10 cellular contexts compared by ENCODE assay signal in genomic region chr21:43731891-43732711, GRCh38. TPM values are rescaled to one million over a fixed set of nuclear protein-coding genes. Genes with fewer than 3 reads are reported as not detected.
DNase-seq lines count a peak whose midpoint lies in the region; ATAC-seq and TF ChIP-seq lines count a peak whose summit lies in the region.
"Had no signal": no experiment of that assay in that cellular context is flagged by ENCODE, and none has a peak within 500 bp of the region (broad histone marks: within the 10 kb centered on the region; RNA-seq: fewer than 3 reads in every experiment).

No MANE protein-coding gene starts in this region.

- no peak for ATAC-seq in central memory CD8-positive, alpha-beta T cell (replicated peaks; ENCODE audit: extremely low read depth, poor library complexity, severe bottlenecking)

- no peak for TF ChIP-seq POLR2A in transverse colon (IDR thresholded peaks at IDR 0.05)

- peak overlapping the region; percentile 33 for H3K9ac ChIP-seq in mucosa of stomach (ENCODE audit: low read length)
- no peak overlapping the region for H3K9ac ChIP-seq in MM.1S (ENCODE audit: low read length)

- peak overlapping the region; percentile 97 for H3K27ac Mint-ChIP-seq in central memory CD8-positive, alpha-beta T cell (ENCODE audit: low read depth)
- H3K27ac Mint-ChIP-seq: activated naive CD4-positive, alpha-beta T cell treated with anti-CD3 and anti-CD28 coated beads, Interleukin-2, amount 50 U/mL, for 24 hours had no signal

- H3K4me3 ChIP-seq in mucosa of stomach (ENCODE audit: low read length) (no peak overlapping the region), transverse colon (no peak overlapping the region), MM.1S (ENCODE audit: low read length) (no peak overlapping the region)

- peaks cover 99% of the 10 kb centered on the region for H3K79me2 ChIP-seq in MM.1S (ENCODE audit: low read length)

- H3K9me3 ChIP-seq in mucosa of stomach (ENCODE audit: control insufficient read depth, low read length) (no peaks in the 10 kb centered on the region), transverse colon (no peaks in the 10 kb centered on the region), MM.1S (replicated peaks; ENCODE audit: insufficient read depth, low read length) (no peaks in the 10 kb centered on the region)

- H3F3A ChIP-seq in MM.1S (ENCODE audit: insufficient read depth, low read length): 0 out of 2 replicates have a peak, but pooled peaks cover 5% of the 10 kb centered on the region

- TF ChIP-seq EP300 in transverse colon (IDR thresholded peaks at IDR 0.05; ENCODE audit: low read depth): no peak

- H3K4me1 ChIP-seq in mucosa of stomach (ENCODE audit: control insufficient read depth, insufficient read depth, low read length) (peaks cover 73% of the 10 kb centered on the region), transverse colon (peaks cover 38 to 76% (median 62%) of the 10 kb centered on the region in 4 donors), MM.1S (ENCODE audit: low read length) (no peaks in the 10 kb centered on the region)

- H3K4me1 Mint-ChIP-seq in central memory CD8-positive, alpha-beta T cell: peaks cover 62% of the 10 kb centered on the region

- peak; percentile 52 for DNase-seq in DMS 273 (lab: John Stamatoyannopoulos, UW; ENCODE audit: unreplicated experiment)
- no peak for DNase-seq in DMS 273 treated with DMSO at 0.1 percent for 48 hours (lab: John Stamatoyannopoulos, UW)
- no peak for DNase-seq in central memory CD8-positive, alpha-beta T cell (ENCODE audit: low spot score in 2 of 2)
- no peak for DNase-seq in transverse colon
- DNase-seq in GDM1 (lab: John Stamatoyannopoulos, UW): no peak
- no peak for DNase-seq in SK-N-DZ (ENCODE audit: low spot score)
- no peak for DNase-seq in MM.1S

- H3K9me3 Mint-ChIP-seq in central memory CD8-positive, alpha-beta T cell: no peaks in the 10 kb centered on the region
- H3K9me3 Mint-ChIP-seq: activated naive CD4-positive, alpha-beta T cell treated with anti-CD3 and anti-CD28 coated beads, Interleukin-2, amount 50 U/mL, for 24 hours had no signal

- intact Hi-C loops in transverse colon (cut with DNase I; ENCODE audit: low total_unique reads): no loop called here

- H3K4me2 ChIP-seq in MM.1S (ENCODE audit: low read depth, low read length): no peak overlapping the region

- peak overlapping the region; percentile 34 to 87 (median 72) for H3K27ac ChIP-seq in transverse colon
- no peak overlapping the region for H3K27ac ChIP-seq in MM.1S (ENCODE audit: low read length)
- H3K27ac ChIP-seq: 22Rv1 had no signal

- 74 to 90% methylated on average over 3 to 23 of the region's 23 CpGs for WGBS in transverse colon (ENCODE audit: low coverage in 1 of 2), 2 donors

- peaks cover 28% of the 10 kb centered on the region for H3K36me3 Mint-ChIP-seq in central memory CD8-positive, alpha-beta T cell (ENCODE audit: insufficient read depth)

- peaks cover 61% of the 10 kb centered on the region for H4K20me1 ChIP-seq in MM.1S (ENCODE audit: insufficient read depth, low read length)

- no peaks in the 10 kb centered on the region for H3K9me2 ChIP-seq in MM.1S (replicated peaks; ENCODE audit: insufficient read depth, low read length)

- in situ Hi-C loops in transverse colon (cut with MboI; ENCODE audit: low pct_ligation_motif_present in 1 of 4, low pct_unique_long_range_greater_than_20kb in 1 of 4, low sequenced_read_pairs in 3 of 4): no loop called here

- H2AFZ ChIP-seq in MM.1S (ENCODE audit: low read length): no peak overlapping the region

- H3K36me3 ChIP-seq in mucosa of stomach (ENCODE audit: control insufficient read depth, insufficient read depth, low read length) (no peaks in the 10 kb centered on the region), transverse colon (no peaks in the 10 kb centered on the region), MM.1S (replicated peaks; ENCODE audit: insufficient read depth, low read length) (peaks cover 18% of the 10 kb centered on the region; the same call in 1 of the 2 replicates)

- no peak for TF ChIP-seq CTCF in transverse colon (IDR thresholded peaks at IDR 0.05)
- TF ChIP-seq CTCF in MM.1S (IDR thresholded peaks at IDR 0.05; ENCODE audit: low read length): no peak

- H3K4me3 Mint-ChIP-seq in central memory CD8-positive, alpha-beta T cell: peak overlapping the region; percentile 78
- H3K4me3 Mint-ChIP-seq: activated naive CD4-positive, alpha-beta T cell treated with anti-CD3 and anti-CD28 coated beads, Interleukin-2, amount 50 U/mL, for 24 hours had no signal

- H3K27me3 Mint-ChIP-seq in central memory CD8-positive, alpha-beta T cell: no peaks in the 10 kb centered on the region
- H3K27me3 Mint-ChIP-seq: activated naive CD4-positive, alpha-beta T cell treated with anti-CD3 and anti-CD28 coated beads, Interleukin-2, amount 50 U/mL, for 24 hours had no signal

- H3K27me3 ChIP-seq in mucosa of stomach (ENCODE audit: control insufficient read depth, insufficient read depth, low read length) (no peaks in the 10 kb centered on the region), transverse colon (no peaks in the 10 kb centered on the region), MM.1S (replicated peaks; ENCODE audit: insufficient read depth, low read length) (no peaks in the 10 kb centered on the region)

RNA-seq across cellular contexts. Expression of gene PDXK, which starts 13.2 kb away (rescaled TPM):
- total RNA-seq in transverse colon: 100 to 1,000 TPM in 2 of 4 donors, 10 to 100 TPM in 2; 85.8 to 117 (median 103) TPM
- polyA plus RNA-seq in SK-N-DZ (2014; cell fraction: cytosol; rRNA removed): 43.8 and 48.7 TPM in 2 replicates
- polyA plus RNA-seq in SK-N-DZ (2014; cell fraction: nucleus; rRNA removed): 41.2 and 49.5 TPM in 2 replicates

RNA-seq across cellular contexts. Expression of gene CSTB, which starts 44.0 kb away (rescaled TPM):
- 10 to 100 TPM; 16.1 to 61.7 (median 19.6) TPM for total RNA-seq in transverse colon
- polyA plus RNA-seq in SK-N-DZ (2014; cell fraction: cytosol; rRNA removed): 8.0 and 9.6 TPM in 2 replicates
- polyA plus RNA-seq in SK-N-DZ (2014; cell fraction: nucleus; rRNA removed): 7.8 and 9.3 TPM in 2 replicates

RNA-seq across cellular contexts. Expression of gene RRP1, which starts 57.3 kb away (rescaled TPM):
- 10 to 100 TPM in 2 of 4 donors, 1 to 10 TPM in 2; 5.2 to 26.1 (median 11.1) TPM for total RNA-seq in transverse colon
- polyA plus RNA-seq in SK-N-DZ (2014; cell fraction: cytosol; rRNA removed): 32.7 and 45.9 TPM in 2 replicates
- 93.3 and 129 TPM in 2 replicates for polyA plus RNA-seq in SK-N-DZ (2014; cell fraction: nucleus; rRNA removed)
